In the genomic region with DNA sequence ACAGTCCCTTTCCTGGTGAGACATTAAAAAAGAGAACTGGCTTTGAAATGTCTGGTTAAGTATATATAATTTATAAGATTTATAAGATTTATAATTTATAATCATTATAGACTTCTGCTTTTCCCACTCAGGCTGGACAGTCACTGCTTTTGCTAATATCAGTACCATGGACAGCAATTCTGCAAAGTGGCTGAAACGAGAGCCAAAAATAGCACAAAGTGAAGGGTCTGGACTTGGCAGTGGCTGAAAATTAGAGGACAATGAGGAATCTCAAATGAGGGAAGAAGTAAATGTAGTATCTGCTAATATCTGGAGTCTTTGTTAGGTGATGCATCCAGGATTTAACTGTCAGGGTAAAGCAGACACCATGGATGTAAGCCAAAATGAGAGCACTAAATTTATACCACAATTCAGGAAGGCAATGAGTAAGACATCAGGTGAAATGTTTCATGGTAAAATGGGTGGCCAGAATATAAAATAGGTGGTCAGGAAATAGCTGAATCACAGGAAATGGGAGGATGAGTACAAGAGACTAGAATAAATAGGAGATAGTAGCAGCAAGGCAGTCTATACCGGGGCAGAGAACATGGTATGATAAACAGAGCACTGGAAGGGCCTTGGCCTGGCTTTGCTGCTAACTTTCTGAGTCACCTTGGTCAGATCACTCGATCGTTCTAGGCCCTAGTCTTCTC, we compare ENCODE assay signal across 10 cellular contexts. TPM values are rescaled to one million over a fixed set of nuclear protein-coding genes. Genes with fewer than 3 reads are reported as not detected.
DNase-seq lines count a peak whose midpoint lies in the region; ATAC-seq and TF ChIP-seq lines count a peak whose summit lies in the region.
"Had no signal": no experiment of that assay in that cellular context is flagged by ENCODE, and none has a peak within 500 bp of the region (broad histone marks: within the 10 kb centered on the region; RNA-seq: fewer than 3 reads in every experiment).

No MANE protein-coding gene starts in this region.

- no peaks in the 10 kb centered on the region for H4K20me1 ChIP-seq in neural cell (ENCODE audit: insufficient read depth)

- no peaks in the 10 kb centered on the region for H3K9me2 ChIP-seq in neural cell (ENCODE audit: insufficient read depth, low read length)

- H3K9ac ChIP-seq in neural cell (ENCODE audit: low read length), result no peak overlapping the region

- in situ Hi-C loops in T47D (cut with HindIII; ENCODE audit: low pct_unique_long_range_greater_than_20kb, low sequenced_read_pairs), result no loop called here

- no peak overlapping the region for H3K4me2 ChIP-seq in neural cell (ENCODE audit: low read length)

- no peak for TF ChIP-seq RAD21 in neural cell (conservative IDR thresholded peaks at IDR 0.05)

- no peak for TF ChIP-seq EP300 in neural cell (conservative IDR thresholded peaks at IDR 0.05; ENCODE audit: poor library complexity, severe bottlenecking)

- H3K27me3 ChIP-seq in neural cell (ENCODE audit: insufficient read depth, low read depth, low read length), result no peaks in the 10 kb centered on the region

- H3K79me2 ChIP-seq in neural cell (replicated peaks; ENCODE audit: insufficient read depth, low read length), result no peaks in the 10 kb centered on the region

- TF ChIP-seq POLR2A in NB4 (IDR thresholded peaks at IDR 0.05; ENCODE audit: extremely low read depth, insufficient read length), result no peak

- no peak overlapping the region for H3K27ac ChIP-seq in neural cell (ENCODE audit: low read length)

- no peaks in the 10 kb centered on the region for H3K9me3 ChIP-seq in neural cell (ENCODE audit: low read length)

- H2AFZ ChIP-seq in neural cell (ENCODE audit: low read depth, low read length), result no peak overlapping the region

- TF ChIP-seq CTCF in NB4 (IDR thresholded peaks at IDR 0.05; ENCODE audit: low read depth, low read length), result no peak
- no peak for TF ChIP-seq CTCF in neural cell (IDR thresholded peaks at IDR 0.05; ENCODE audit: poor library complexity, severe bottlenecking)

- ATAC-seq in HG03025 (IDR thresholded peaks at IDR 0.05; ENCODE audit: low FRiP score, unreplicated experiment), result no peak
- no peak for ATAC-seq in HG02588 (IDR thresholded peaks at IDR 0.05; ENCODE audit: unreplicated experiment)

- H3K36me3 ChIP-seq in neural cell (ENCODE audit: insufficient read depth, low read length), result no peaks in the 10 kb centered on the region

- DNase-seq in ELR (ENCODE audit: low read depth) (peak; percentile 43), NB4 (ENCODE audit: low read depth) (peak; percentile 40), T47D (ENCODE audit: low read depth in 1 of 2, low spot score in 1 of 2) (peak; percentile 21 to 47), NCI-H1436 (lab: John Stamatoyannopoulos, UW) (no peak), mesenteric fat pad (ENCODE audit: low spot score) (no peak)
- DNase-seq: activated T-cell treated with anti-CD3 and anti-CD28 coated beads, Interleukin-2, amount 50 U/mL, for 72 hours; SHP77 had no signal

- H3K4me3 ChIP-seq in NB4 (ENCODE audit: low read depth, low read length), result no peak overlapping the region
- no peak overlapping the region for H3K4me3 ChIP-seq in neural cell (ENCODE audit: low read length)

- no peaks in the 10 kb centered on the region for H3F3A ChIP-seq in neural cell (ENCODE audit: insufficient read depth, low read length, poor library complexity, severe bottlenecking)

TF ChIP-seq in neural cell, 6 proteins besides CTCF, POLR2A, EP300 and RAD21:
- TF ChIP-seq, protein P1, sequence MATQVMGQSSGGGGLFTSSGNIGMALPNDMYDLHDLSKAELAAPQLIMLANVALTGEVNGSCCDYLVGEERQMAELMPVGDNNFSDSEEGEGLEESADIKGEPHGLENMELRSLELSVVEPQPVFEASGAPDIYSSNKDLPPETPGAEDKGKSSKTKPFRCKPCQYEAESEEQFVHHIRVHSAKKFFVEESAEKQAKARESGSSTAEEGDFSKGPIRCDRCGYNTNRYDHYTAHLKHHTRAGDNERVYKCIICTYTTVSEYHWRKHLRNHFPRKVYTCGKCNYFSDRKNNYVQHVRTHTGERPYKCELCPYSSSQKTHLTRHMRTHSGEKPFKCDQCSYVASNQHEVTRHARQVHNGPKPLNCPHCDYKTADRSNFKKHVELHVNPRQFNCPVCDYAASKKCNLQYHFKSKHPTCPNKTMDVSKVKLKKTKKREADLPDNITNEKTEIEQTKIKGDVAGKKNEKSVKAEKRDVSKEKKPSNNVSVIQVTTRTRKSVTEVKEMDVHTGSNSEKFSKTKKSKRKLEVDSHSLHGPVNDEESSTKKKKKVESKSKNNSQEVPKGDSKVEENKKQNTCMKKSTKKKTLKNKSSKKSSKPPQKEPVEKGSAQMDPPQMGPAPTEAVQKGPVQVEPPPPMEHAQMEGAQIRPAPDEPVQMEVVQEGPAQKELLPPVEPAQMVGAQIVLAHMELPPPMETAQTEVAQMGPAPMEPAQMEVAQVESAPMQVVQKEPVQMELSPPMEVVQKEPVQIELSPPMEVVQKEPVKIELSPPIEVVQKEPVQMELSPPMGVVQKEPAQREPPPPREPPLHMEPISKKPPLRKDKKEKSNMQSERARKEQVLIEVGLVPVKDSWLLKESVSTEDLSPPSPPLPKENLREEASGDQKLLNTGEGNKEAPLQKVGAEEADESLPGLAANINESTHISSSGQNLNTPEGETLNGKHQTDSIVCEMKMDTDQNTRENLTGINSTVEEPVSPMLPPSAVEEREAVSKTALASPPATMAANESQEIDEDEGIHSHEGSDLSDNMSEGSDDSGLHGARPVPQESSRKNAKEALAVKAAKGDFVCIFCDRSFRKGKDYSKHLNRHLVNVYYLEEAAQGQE (IDR thresholded peaks at IDR 0.05; ENCODE audit: borderline replicate concordance), result peak; percentile 88
- no peak for TF ChIP-seq POLR2AphosphoS5 (IDR thresholded peaks at IDR 0.05)
- no peak for TF ChIP-seq SMC3 (conservative IDR thresholded peaks at IDR 0.05; ENCODE audit: poor library complexity)
- no peak for TF ChIP-seq TAF1 (IDR thresholded peaks at IDR 0.05; ENCODE audit: low read depth)

RNA-seq across cellular contexts. Expression of a gene that starts 39.6 kb away (rescaled TPM):
- not detected in 2 replicates for polyA plus RNA-seq in neural cell
- not detected in 2 replicates for polyA minus RNA-seq in neural cell
- not detected for total RNA-seq in mesenteric fat pad
- total RNA-seq: activated T-cell treated with anti-CD3 and anti-CD28 coated beads, Interleukin-2, amount 50 U/mL, for 72 hours had no signal

Comparison
In these comparisons a context has a peak if more than half of its experiments do, and no peak if none do; other contexts are left out.
1. DNase-seq: peak in ELR (single experiment), NB4 (single experiment) and T47D (2 of 2); none in NCI-H1436 (single experiment) and mesenteric fat pad (single experiment).